Comparison of ENCODE assay signal across 1 cellular context in the genomic region with DNA sequence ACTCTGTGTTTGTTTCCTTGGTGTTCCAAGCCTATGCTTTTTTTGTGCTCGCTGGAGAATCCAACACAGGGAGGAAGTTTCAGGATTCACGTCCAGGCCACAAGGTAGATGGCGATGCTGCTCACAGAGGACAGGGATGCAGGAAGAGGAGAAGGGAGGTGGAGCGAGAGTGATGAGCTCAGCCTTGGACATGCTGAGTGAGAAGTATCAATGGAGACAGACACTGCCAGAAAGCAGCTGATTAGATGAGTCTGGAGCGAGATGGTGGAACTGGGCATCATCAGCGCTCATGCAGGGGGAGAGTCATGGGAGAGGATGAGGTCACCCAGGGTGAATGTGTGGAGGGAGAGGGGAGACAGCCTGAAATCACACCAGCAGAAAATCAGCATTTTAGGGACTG.
TF ChIP-seq lines count a peak whose summit lies in the region.

No MANE protein-coding gene starts in this region.

TF ChIP-seq in K562, 482 proteins besides CTCF, POLR2A, EP300 and RAD21 (continued from another document):
- TF ChIP-seq, protein P1, sequence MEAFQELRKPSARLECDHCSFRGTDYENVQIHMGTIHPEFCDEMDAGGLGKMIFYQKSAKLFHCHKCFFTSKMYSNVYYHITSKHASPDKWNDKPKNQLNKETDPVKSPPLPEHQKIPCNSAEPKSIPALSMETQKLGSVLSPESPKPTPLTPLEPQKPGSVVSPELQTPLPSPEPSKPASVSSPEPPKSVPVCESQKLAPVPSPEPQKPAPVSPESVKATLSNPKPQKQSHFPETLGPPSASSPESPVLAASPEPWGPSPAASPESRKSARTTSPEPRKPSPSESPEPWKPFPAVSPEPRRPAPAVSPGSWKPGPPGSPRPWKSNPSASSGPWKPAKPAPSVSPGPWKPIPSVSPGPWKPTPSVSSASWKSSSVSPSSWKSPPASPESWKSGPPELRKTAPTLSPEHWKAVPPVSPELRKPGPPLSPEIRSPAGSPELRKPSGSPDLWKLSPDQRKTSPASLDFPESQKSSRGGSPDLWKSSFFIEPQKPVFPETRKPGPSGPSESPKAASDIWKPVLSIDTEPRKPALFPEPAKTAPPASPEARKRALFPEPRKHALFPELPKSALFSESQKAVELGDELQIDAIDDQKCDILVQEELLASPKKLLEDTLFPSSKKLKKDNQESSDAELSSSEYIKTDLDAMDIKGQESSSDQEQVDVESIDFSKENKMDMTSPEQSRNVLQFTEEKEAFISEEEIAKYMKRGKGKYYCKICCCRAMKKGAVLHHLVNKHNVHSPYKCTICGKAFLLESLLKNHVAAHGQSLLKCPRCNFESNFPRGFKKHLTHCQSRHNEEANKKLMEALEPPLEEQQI (IDR thresholded peaks at IDR 0.05): no peak
- peak; percentile 65 for TF ChIP-seq PRDM10 (IDR thresholded peaks at IDR 0.05; ENCODE audit: partially characterized antibody)
- no peak for TF ChIP-seq ZNF395 (CRISPR knock-in tag; IDR thresholded peaks at IDR 0.05)
- no peak for TF ChIP-seq SIRT6 (IDR thresholded peaks at IDR 0.05; ENCODE audit: low read depth, low read length)
- peak; percentile 92 for TF ChIP-seq ATF3 (IDR thresholded peaks at IDR 0.05)
- TF ChIP-seq ATF3 (CRISPR knock-in tag; conservative IDR thresholded peaks at IDR 0.05): no peak
- 0 out of 2 replicates have a peak, but pooled peaks have one; percentile 33 for TF ChIP-seq TCF3 (CRISPR knock-in tag; IDR thresholded peaks at IDR 0.05)
- TF ChIP-seq HNRNPH1 (optimal IDR thresholded peaks at IDR 0.05; ENCODE audit: low read depth, low read length): no peak
- TF ChIP-seq CTBP1 (IDR thresholded peaks at IDR 0.05; ENCODE audit: borderline replicate concordance): peak; percentile 78
- no peak for TF ChIP-seq BRD9 (IDR thresholded peaks at IDR 0.05; ENCODE audit: low read depth, partially characterized antibody)
- TF ChIP-seq TFAP4 (CRISPR knock-in tag; IDR thresholded peaks at IDR 0.05; ENCODE audit: borderline replicate concordance): 0 out of 2 replicates have a peak, but pooled peaks have one; percentile 28
- TF ChIP-seq, protein P2, sequence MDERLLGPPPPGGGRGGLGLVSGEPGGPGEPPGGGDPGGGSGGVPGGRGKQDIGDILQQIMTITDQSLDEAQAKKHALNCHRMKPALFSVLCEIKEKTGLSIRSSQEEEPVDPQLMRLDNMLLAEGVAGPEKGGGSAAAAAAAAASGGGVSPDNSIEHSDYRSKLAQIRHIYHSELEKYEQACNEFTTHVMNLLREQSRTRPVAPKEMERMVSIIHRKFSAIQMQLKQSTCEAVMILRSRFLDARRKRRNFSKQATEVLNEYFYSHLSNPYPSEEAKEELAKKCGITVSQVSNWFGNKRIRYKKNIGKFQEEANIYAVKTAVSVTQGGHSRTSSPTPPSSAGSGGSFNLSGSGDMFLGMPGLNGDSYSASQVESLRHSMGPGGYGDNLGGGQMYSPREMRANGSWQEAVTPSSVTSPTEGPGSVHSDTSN (CRISPR knock-in tag; IDR thresholded peaks at IDR 0.05; ENCODE audit: low read depth): no peak
- TF ChIP-seq, protein P2 (tag; conservative IDR thresholded peaks at IDR 0.05; ENCODE audit: low read depth): 0 out of 2 replicates have a peak, but pooled peaks have one; percentile 19
- no peak for TF ChIP-seq ETV5 (CRISPR knock-in tag; IDR thresholded peaks at IDR 0.05; ENCODE audit: low read depth)
- TF ChIP-seq JUND (IDR thresholded peaks at IDR 0.05; ENCODE audit: borderline replicate concordance, low read depth, low read length): peak; percentile 68; the same call in 1 of the 2 replicates
- peak; percentile 23; the same call in 1 of the 3 replicates for TF ChIP-seq JUND (tag; IDR thresholded peaks at IDR 0.05; ENCODE audit: borderline replicate concordance, low read depth, low read length)
- TF ChIP-seq E2F3 (CRISPR knock-in tag; IDR thresholded peaks at IDR 0.05): no peak
- TF ChIP-seq ARID1B (IDR thresholded peaks at IDR 0.05): peak; percentile 50
- peak; percentile 41; the same call in 1 of the 2 replicates for TF ChIP-seq ZEB2 (IDR thresholded peaks at IDR 0.05)
- TF ChIP-seq RCOR1 (IDR thresholded peaks at IDR 0.05; ENCODE audit: borderline replicate concordance in 1 of 2, low read depth in 2 of 2, low read length in 2 of 2): peak in 1 of 2 experiments; percentile 68; a peak in 1 of 4 replicates
- 0 out of 2 replicates have a peak, but pooled peaks have one; percentile 16 for TF ChIP-seq NCOR1 (IDR thresholded peaks at IDR 0.05)
- peak; percentile 46; the same call in 1 of the 2 replicates for TF ChIP-seq JUN (IDR thresholded peaks at IDR 0.05; ENCODE audit: borderline replicate concordance, low read depth, low read length)
- no peak for TF ChIP-seq JUN (CRISPR knock-in tag; IDR thresholded peaks at IDR 0.05; ENCODE audit: borderline replicate concordance)
- 0 out of 4 replicates have a peak, but pooled peaks of 1 of the 2 experiments have one; percentile 32 for TF ChIP-seq HDAC1 (IDR thresholded peaks at IDR 0.05)
- peak; percentile 46 for TF ChIP-seq MEIS2 (IDR thresholded peaks at IDR 0.05; ENCODE audit: partially characterized antibody)
- TF ChIP-seq DPF2 (IDR thresholded peaks at IDR 0.05): 0 out of 2 replicates have a peak, but pooled peaks have one; percentile 29
TF ChIP-seq in K562: peak in this region for 18.
